Comparison of ENCODE assay signal across 3 cellular contexts in the genomic region with DNA sequence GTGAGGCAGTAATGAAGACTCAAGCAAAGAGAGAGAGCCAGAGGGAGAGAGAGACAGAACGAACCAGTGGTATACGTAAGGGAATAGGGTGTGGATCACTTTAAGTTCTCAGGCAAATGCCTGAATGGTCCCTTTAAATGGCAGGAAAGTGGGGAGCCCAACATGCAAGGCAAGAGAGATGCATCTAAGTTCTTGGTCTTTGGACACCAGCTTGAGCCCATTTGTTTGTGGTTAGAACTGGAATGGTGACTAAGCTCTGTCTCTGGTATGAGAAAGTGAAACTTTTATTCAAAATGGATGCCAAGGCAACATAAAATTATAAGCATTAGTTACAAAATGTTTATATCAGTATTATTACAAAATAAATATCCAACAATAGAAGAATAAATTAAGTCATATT.
TF ChIP-seq lines count a peak whose summit lies in the region.

No MANE protein-coding gene starts in this region.

TF ChIP-seq in SK-N-SH, 30 proteins besides CTCF, POLR2A, EP300 and RAD21 (continued from another document):
- TF ChIP-seq, protein P1, sequence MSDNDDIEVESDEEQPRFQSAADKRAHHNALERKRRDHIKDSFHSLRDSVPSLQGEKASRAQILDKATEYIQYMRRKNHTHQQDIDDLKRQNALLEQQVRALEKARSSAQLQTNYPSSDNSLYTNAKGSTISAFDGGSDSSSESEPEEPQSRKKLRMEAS (IDR thresholded peaks at IDR 0.05; ENCODE audit: low read depth) = no peak
- no peak for TF ChIP-seq USF1 (IDR thresholded peaks at IDR 0.05; ENCODE audit: borderline replicate concordance, low read depth)
- no peak for TF ChIP-seq RXRA (IDR thresholded peaks at IDR 0.05; ENCODE audit: borderline replicate concordance, low read depth)
- TF ChIP-seq MXI1 (IDR thresholded peaks at IDR 0.05; ENCODE audit: low read depth, low read length) = no peak
- no peak for TF ChIP-seq POLR2AphosphoS5 (IDR thresholded peaks at IDR 0.05; ENCODE audit: low read depth, low read length)
- no peak for TF ChIP-seq MEF2A (IDR thresholded peaks at IDR 0.05; ENCODE audit: borderline replicate concordance, low read depth)

TF ChIP-seq in SK-N-SH treated with all-trans-retinoic acid at 6 μM for 48 hours, 23 proteins besides CTCF, POLR2A, EP300 and RAD21 (continued from another document):
- no peak for TF ChIP-seq PPARA (CRISPR knock-in tag; IDR thresholded peaks at IDR 0.05; ENCODE audit: borderline replicate concordance)
- TF ChIP-seq TCF4 (CRISPR knock-in tag; IDR thresholded peaks at IDR 0.05; ENCODE audit: borderline replicate concordance) = no peak
- no peak for TF ChIP-seq TOX (CRISPR knock-in tag; IDR thresholded peaks at IDR 0.05; ENCODE audit: borderline replicate concordance)
- TF ChIP-seq, protein P2, sequence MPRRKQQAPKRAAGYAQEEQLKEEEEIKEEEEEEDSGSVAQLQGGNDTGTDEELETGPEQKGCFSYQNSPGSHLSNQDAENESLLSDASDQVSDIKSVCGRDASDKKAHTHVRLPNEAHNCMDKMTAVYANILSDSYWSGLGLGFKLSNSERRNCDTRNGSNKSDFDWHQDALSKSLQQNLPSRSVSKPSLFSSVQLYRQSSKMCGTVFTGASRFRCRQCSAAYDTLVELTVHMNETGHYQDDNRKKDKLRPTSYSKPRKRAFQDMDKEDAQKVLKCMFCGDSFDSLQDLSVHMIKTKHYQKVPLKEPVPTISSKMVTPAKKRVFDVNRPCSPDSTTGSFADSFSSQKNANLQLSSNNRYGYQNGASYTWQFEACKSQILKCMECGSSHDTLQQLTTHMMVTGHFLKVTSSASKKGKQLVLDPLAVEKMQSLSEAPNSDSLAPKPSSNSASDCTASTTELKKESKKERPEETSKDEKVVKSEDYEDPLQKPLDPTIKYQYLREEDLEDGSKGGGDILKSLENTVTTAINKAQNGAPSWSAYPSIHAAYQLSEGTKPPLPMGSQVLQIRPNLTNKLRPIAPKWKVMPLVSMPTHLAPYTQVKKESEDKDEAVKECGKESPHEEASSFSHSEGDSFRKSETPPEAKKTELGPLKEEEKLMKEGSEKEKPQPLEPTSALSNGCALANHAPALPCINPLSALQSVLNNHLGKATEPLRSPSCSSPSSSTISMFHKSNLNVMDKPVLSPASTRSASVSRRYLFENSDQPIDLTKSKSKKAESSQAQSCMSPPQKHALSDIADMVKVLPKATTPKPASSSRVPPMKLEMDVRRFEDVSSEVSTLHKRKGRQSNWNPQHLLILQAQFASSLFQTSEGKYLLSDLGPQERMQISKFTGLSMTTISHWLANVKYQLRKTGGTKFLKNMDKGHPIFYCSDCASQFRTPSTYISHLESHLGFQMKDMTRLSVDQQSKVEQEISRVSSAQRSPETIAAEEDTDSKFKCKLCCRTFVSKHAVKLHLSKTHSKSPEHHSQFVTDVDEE (CRISPR knock-in tag; IDR thresholded peaks at IDR 0.05) = no peak
- TF ChIP-seq, protein P3, sequence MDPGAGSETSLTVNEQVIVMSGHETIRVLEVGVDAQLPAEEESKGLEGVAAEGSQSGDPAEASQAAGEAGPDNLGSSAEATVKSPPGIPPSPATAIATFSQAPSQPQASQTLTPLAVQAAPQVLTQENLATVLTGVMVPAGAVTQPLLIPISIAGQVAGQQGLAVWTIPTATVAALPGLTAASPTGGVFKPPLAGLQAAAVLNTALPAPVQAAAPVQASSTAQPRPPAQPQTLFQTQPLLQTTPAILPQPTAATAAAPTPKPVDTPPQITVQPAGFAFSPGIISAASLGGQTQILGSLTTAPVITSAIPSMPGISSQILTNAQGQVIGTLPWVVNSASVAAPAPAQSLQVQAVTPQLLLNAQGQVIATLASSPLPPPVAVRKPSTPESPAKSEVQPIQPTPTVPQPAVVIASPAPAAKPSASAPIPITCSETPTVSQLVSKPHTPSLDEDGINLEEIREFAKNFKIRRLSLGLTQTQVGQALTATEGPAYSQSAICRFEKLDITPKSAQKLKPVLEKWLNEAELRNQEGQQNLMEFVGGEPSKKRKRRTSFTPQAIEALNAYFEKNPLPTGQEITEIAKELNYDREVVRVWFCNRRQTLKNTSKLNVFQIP (CRISPR knock-in tag; IDR thresholded peaks at IDR 0.05; ENCODE audit: borderline replicate concordance, low read depth) = no peak
- no peak for TF ChIP-seq ZNF565 (CRISPR knock-in tag; conservative IDR thresholded peaks at IDR 0.05; ENCODE audit: low read depth)
- TF ChIP-seq BACH2 (CRISPR knock-in tag; IDR thresholded peaks at IDR 0.05; ENCODE audit: borderline replicate concordance) = no peak
- TF ChIP-seq ESRRG (CRISPR knock-in tag; IDR thresholded peaks at IDR 0.05) = no peak
- no peak for TF ChIP-seq CSDC2 (CRISPR knock-in tag; IDR thresholded peaks at IDR 0.05)
- no peak for TF ChIP-seq RARB (CRISPR knock-in tag; IDR thresholded peaks at IDR 0.05)

TF ChIP-seq in K562, 482 proteins besides CTCF, POLR2A, EP300 and RAD21 (continued from another document):
- TF ChIP-seq POLR2H (tag; IDR thresholded peaks at IDR 0.05; ENCODE audit: low read depth) (no peak), PPARD (CRISPR knock-in tag; IDR thresholded peaks at IDR 0.05) (no peak), TCF7 (IDR thresholded peaks at IDR 0.05; ENCODE audit: borderline replicate concordance) (no peak), YBX1 (IDR thresholded peaks at IDR 0.05) (no peak)
